ENCODE assay signal across 9 cellular contexts in the genomic region with DNA sequence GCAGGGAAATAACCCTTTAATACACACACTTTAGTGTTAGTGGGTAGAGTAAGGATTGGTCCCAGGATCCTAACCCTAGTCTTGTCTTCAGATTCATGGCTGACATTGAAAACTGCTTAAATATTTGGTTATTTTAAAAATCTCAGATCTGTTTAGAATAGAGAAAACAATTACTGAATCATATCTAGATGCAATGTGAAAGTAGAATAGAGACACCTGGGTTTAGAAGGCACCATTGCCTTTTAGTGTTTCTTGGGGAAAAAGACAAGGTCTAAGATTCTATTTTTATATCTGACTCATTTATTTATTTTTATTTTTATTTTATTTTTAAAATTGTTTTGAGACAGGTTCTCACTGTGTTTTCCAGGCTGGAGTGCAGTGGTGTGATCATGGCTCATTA. TPM values are rescaled to one million over a fixed set of nuclear protein-coding genes. Genes with fewer than 3 reads are reported as not detected.
"Had no signal": no experiment of that assay in that cellular context is flagged by ENCODE, and none has a peak within 500 bp of the region (broad histone marks: within the 10 kb centered on the region; RNA-seq: fewer than 3 reads in every experiment).

No MANE protein-coding gene starts in this region.

- ATAC-seq: GM23338, HepG2 had no signal

- DNase-seq: H9, HCEC 1CT, KG1 had no signal

RNA-seq across cellular contexts. Expression of gene DDX43, which starts 6.0 kb away (rescaled TPM):
- total RNA-seq: H1, HepG2, HT1080, LHCN-M2 had no signal
- polyA plus RNA-seq: HepG2 had no signal

RNA-seq across cellular contexts. Expression of gene OOEP, which starts 31.0 kb away (rescaled TPM):
- total RNA-seq: GM23338, H9, HepG2, HT1080, LHCN-M2 had no signal
- polyA plus RNA-seq: HepG2 had no signal

RNA-seq across cellular contexts. Expression of gene KHDC3L, which starts 38.2 kb away (rescaled TPM):
- total RNA-seq: GM23338, H1, HepG2, HT1080, LHCN-M2 had no signal
- polyA plus RNA-seq: GM23338, HepG2, IgD-negative memory B cell had no signal

RNA-seq across cellular contexts. Expression of gene DPPA5, which starts 46.6 kb away (rescaled TPM):
- total RNA-seq: HepG2, HT1080, LHCN-M2 had no signal
- polyA plus RNA-seq: HepG2, IgD-negative memory B cell had no signal
